ENCODE assay signal across 8 cellular contexts in genomic region chr12:58920102-58920955, GRCh38. TPM values are rescaled to one million over a fixed set of nuclear protein-coding genes. Genes with fewer than 3 reads are reported as not detected.
DNase-seq lines count a peak whose midpoint lies in the region; ATAC-seq, FAIRE-seq and TF ChIP-seq lines count a peak whose summit lies in the region.

LRIG3 (minus strand) TSS chr12:58920504; CDS start chr12:58920235, 269 bp downstream.

- TF ChIP-seq CTCF in HL-60 (IDR thresholded peaks at IDR 0.05; ENCODE audit: insufficient read depth, low read length) (no peak), chondrocyte (IDR thresholded peaks at IDR 0.05) (peak; percentile 52)

- no peaks in the 10 kb centered on the region for H3K27me3 Mint-ChIP-seq in chondrocyte (ENCODE audit: low read depth)

- H3K4me1 ChIP-seq in skeletal muscle tissue (ENCODE audit: control insufficient read depth in 3 of 3, insufficient read depth in 3 of 3, low read length in 3 of 3), result peaks cover 2 to 15% (median 7%) of the 10 kb centered on the region in 3 donors

- peaks cover 45% of the 10 kb centered on the region for H3K4me1 Mint-ChIP-seq in chondrocyte (ENCODE audit: low read depth)

- peak within 1 kb of the TSS; percentile 98 for H3K27ac Mint-ChIP-seq in chondrocyte (ENCODE audit: unreplicated experiment)

- no peak within 1 kb of the TSS for H3K27ac ChIP-seq in HL-60 (replicated peaks)
- peak within 1 kb of the TSS; percentile 84 for H3K27ac ChIP-seq in skeletal muscle tissue (ENCODE audit: low read depth, low read length)

- H3K9me3 ChIP-seq in skeletal muscle tissue (ENCODE audit: control insufficient read depth in 3 of 3, low read length in 3 of 3), result no peaks in the 10 kb centered on the region

- H3K4me3 Mint-ChIP-seq in chondrocyte (ENCODE audit: unreplicated experiment), result peak within 1 kb of the TSS; percentile 92

- H3K36me3 Mint-ChIP-seq in chondrocyte (ENCODE audit: low read depth), result peaks cover 14% of the 10 kb centered on the region

- FAIRE-seq in RCC 7860 (lab: Jason Lieb, UNC), result no peak

- peak within 1 kb of the TSS; percentile 30 for H3K4me3 ChIP-seq in HL-60 (replicated peaks; ENCODE audit: insufficient read depth, low read length)
- peak within 1 kb of the TSS; percentile 90 to 99 (median 93) for H3K4me3 ChIP-seq in skeletal muscle tissue (ENCODE audit: low read length in 3 of 3)

- H3K27me3 ChIP-seq in HL-60 (ENCODE audit: insufficient read depth, poor library complexity, severe bottlenecking), result peaks cover 35% of the 10 kb centered on the region
- no peaks in the 10 kb centered on the region for H3K27me3 ChIP-seq in skeletal muscle tissue (ENCODE audit: control insufficient read depth in 3 of 3, insufficient read depth in 3 of 3, low read length in 3 of 3)

- no peaks in the 10 kb centered on the region for H3K9me3 Mint-ChIP-seq in chondrocyte (ENCODE audit: low read depth)

- H3K36me3 ChIP-seq in skeletal muscle tissue (ENCODE audit: control insufficient read depth in 3 of 3, insufficient read depth in 3 of 3, low read length in 3 of 3), result no peaks in the 10 kb centered on the region

- peak; percentile 95 for ATAC-seq in GM21423 (IDR thresholded peaks at IDR 0.05; ENCODE audit: unreplicated experiment)

- DNase-seq in ELR (ENCODE audit: low read depth), result peak; percentile 91
- DNase-seq in HL-60 (ENCODE audit: low read depth in 1 of 2, low spot score in 1 of 2), result peak in 1 of 2 experiments; percentile 14
- DNase-seq in RCC 7860 (ENCODE audit: low spot score), result peak; percentile 46
- peak; percentile 99 for DNase-seq in chondrocyte (ENCODE audit: low spot score)
- DNase-seq in iris pigment epithelial cell (ENCODE audit: low read depth), result peak; percentile 95
- no peak for DNase-seq in CD1c-positive myeloid dendritic cell (ENCODE audit: extremely low spot score)

- H3K9ac ChIP-seq in skeletal muscle tissue (ENCODE audit: low read depth in 1 of 3, low read length in 3 of 3), result peak within 1 kb of the TSS; percentile 91 to 97 (median 94)

RNA-seq across cellular contexts. Expression of gene LRIG3, which starts in this region (rescaled TPM):
- 80.4 to 207 TPM (median 85.8 TPM) in 3 replicates for total RNA-seq in chondrocyte
- 80.9 TPM for total RNA-seq in skeletal muscle tissue
